Comparison of ENCODE assay signal across 1 cellular context in genomic region chr3:129018751-129019150, GRCh38.
TF ChIP-seq lines count a peak whose summit lies in the region.

No MANE protein-coding gene starts in this region.

TF ChIP-seq in IMR-90, 13 proteins besides CTCF, POLR2A, EP300 and RAD21:
- no peak for TF ChIP-seq RCOR1 (IDR thresholded peaks at IDR 0.05; ENCODE audit: insufficient replicate concordance, low read length)
- no peak for TF ChIP-seq NFE2L2 (IDR thresholded peaks at IDR 0.05; ENCODE audit: low read depth, low read length)
- no peak for TF ChIP-seq RFX5 (IDR thresholded peaks at IDR 0.05; ENCODE audit: low read depth, low read length)
- TF ChIP-seq MXI1 (IDR thresholded peaks at IDR 0.05; ENCODE audit: borderline replicate concordance, low read depth, low read length): no peak
- no peak for TF ChIP-seq CHD1 (IDR thresholded peaks at IDR 0.05; ENCODE audit: low read depth, low read length)
- TF ChIP-seq ELK1 (IDR thresholded peaks at IDR 0.05; ENCODE audit: borderline replicate concordance, low read depth, low read length): no peak
- no peak for TF ChIP-seq SMC3 (IDR thresholded peaks at IDR 0.05; ENCODE audit: low read depth, low read length)
- TF ChIP-seq FOS (IDR thresholded peaks at IDR 0.05; ENCODE audit: low read depth, low read length): no peak
- no peak for TF ChIP-seq USF2 (IDR thresholded peaks at IDR 0.05; ENCODE audit: low read depth, low read length)
- TF ChIP-seq MAZ (IDR thresholded peaks at IDR 0.05; ENCODE audit: borderline replicate concordance, low read depth, low read length): no peak
- TF ChIP-seq CEBPB (IDR thresholded peaks at IDR 0.05; ENCODE audit: low read depth, low read length): no peak
- no peak for TF ChIP-seq MAFK (IDR thresholded peaks at IDR 0.05; ENCODE audit: low read depth, low read length)
- no peak for TF ChIP-seq BHLHE40 (IDR thresholded peaks at IDR 0.05; ENCODE audit: low read depth, low read length)
